In genomic region chr4:37767019-37767418, GRCh38 we compare ENCODE assay signal across 14 cellular contexts. TPM values are rescaled to one million over a fixed set of nuclear protein-coding genes. Genes with fewer than 3 reads are reported as not detected.
DNase-seq lines count a peak whose midpoint lies in the region; ATAC-seq and TF ChIP-seq lines count a peak whose summit lies in the region.
"Had no signal": no experiment of that assay in that cellular context is flagged by ENCODE, and none has a peak within 500 bp of the region (broad histone marks: within the 10 kb centered on the region; RNA-seq: fewer than 3 reads in every experiment).

No MANE protein-coding gene starts in this region.

- CTCF ChIA-PET in RWPE1 (lab: Yijun Ruan, JAX): interaction anchor here (1.1 to 1.5 kb wide), 2 partner anchors 35 to 332 kb away, joined by 3 to 4 read pairs; no protein-coding TSS in a partner anchor

- H3K27ac Mint-ChIP-seq in activated T-cell treated with anti-CD3 and anti-CD28 coated beads, Interleukin-2, amount 50 U/mL, for 72 hours: no peak overlapping the region
- no peak overlapping the region for H3K27ac Mint-ChIP-seq in activated T-cell treated with anti-CD3 and anti-CD28 coated beads, Interleukin-2, amount 50 U/mL, for 24 hours
- H3K27ac Mint-ChIP-seq in nephron: peak overlapping the region in 2 of 3 experiments; percentile 68 to 70
- H3K27ac Mint-ChIP-seq: B cell; CD8-positive, alpha-beta T cell had no signal

- TF ChIP-seq CTCF in HL-60 (IDR thresholded peaks at IDR 0.05; ENCODE audit: insufficient read depth, low read length) (no peak), RWPE1 (conservative IDR thresholded peaks at IDR 0.05; ENCODE audit: low read depth) (no peak), nephron (IDR thresholded peaks at IDR 0.05; ENCODE audit: unreplicated experiment in 3 of 3) (no peak)

- no peaks in the 10 kb centered on the region for H3K27me3 Mint-ChIP-seq in activated T-cell treated with anti-CD3 and anti-CD28 coated beads, Interleukin-2, amount 50 U/mL, for 72 hours (ENCODE audit: low read depth)
- no peaks in the 10 kb centered on the region for H3K27me3 Mint-ChIP-seq in activated T-cell treated with anti-CD3 and anti-CD28 coated beads, Interleukin-2, amount 50 U/mL, for 24 hours
- no peaks in the 10 kb centered on the region for H3K27me3 Mint-ChIP-seq in nephron (ENCODE audit: low read depth)
- H3K27me3 Mint-ChIP-seq: B cell had no signal

- H3K4me3 ChIP-seq in HL-60 (replicated peaks; ENCODE audit: insufficient read depth, low read length): no peak overlapping the region
- H3K4me3 ChIP-seq: BLaER1 treated with 17β-estradiol and CSF1 and Interleukin-3, amounts not matched to agents 10 nM and 100 nM; GM23248; HAP-1 had no signal

- H3K27ac ChIP-seq in HL-60 (replicated peaks) (peak overlapping the region; percentile 53), RWPE1 (peak overlapping the region; percentile 66)
- H3K27ac ChIP-seq: BLaER1 treated with 17β-estradiol and CSF1 and Interleukin-3, amounts not matched to agents 10 nM and 100 nM; GM23248 had no signal

- POLR2A ChIA-PET in RWPE1 (lab: Yijun Ruan, JAX; ENCODE audit: low non-redundant PET): no interaction called here

- no peak overlapping the region for H3K4me3 Mint-ChIP-seq in activated T-cell treated with anti-CD3 and anti-CD28 coated beads, Interleukin-2, amount 50 U/mL, for 72 hours
- no peak overlapping the region for H3K4me3 Mint-ChIP-seq in activated T-cell treated with anti-CD3 and anti-CD28 coated beads, Interleukin-2, amount 50 U/mL, for 24 hours
- no peak overlapping the region for H3K4me3 Mint-ChIP-seq in nephron
- H3K4me3 Mint-ChIP-seq: B cell; CD8-positive, alpha-beta T cell had no signal

- ATAC-seq in activated T-cell treated with anti-CD3 and anti-CD28 coated beads, Interleukin-2, amount 50 U/mL, for 72 hours (replicated peaks in 1 of 2): peak; percentile 53 to 58
- ATAC-seq: CD8-positive, alpha-beta T cell had no signal

- peaks cover 29% of the 10 kb centered on the region for H3K4me1 Mint-ChIP-seq in activated T-cell treated with anti-CD3 and anti-CD28 coated beads, Interleukin-2, amount 50 U/mL, for 72 hours (ENCODE audit: low read depth)
- H3K4me1 Mint-ChIP-seq in activated T-cell treated with anti-CD3 and anti-CD28 coated beads, Interleukin-2, amount 50 U/mL, for 24 hours (ENCODE audit: low read depth): peaks cover 22% of the 10 kb centered on the region
- H3K4me1 Mint-ChIP-seq in nephron: peaks cover 12% of the 10 kb centered on the region

- peak in 1 of 2 donors; percentile 5 for DNase-seq in activated T-cell treated with anti-CD3 and anti-CD28 coated beads, Interleukin-2, amount 50 U/mL, for 72 hours
- DNase-seq in activated T-cell treated with anti-CD3 and anti-CD28 coated beads, Interleukin-2, amount 50 U/mL, for 24 hours: no peak
- no peak for DNase-seq in HL-60 (ENCODE audit: low read depth in 1 of 2, low spot score in 1 of 2)
- DNase-seq in RWPE1 (ENCODE audit: low spot score): no peak
- DNase-seq in effector CD8-positive, alpha-beta T cell (lab: John Stamatoyannopoulos, UW): no peak
- no peak for DNase-seq in cortex of kidney (lab: John Stamatoyannopoulos, UW)
- no peak for DNase-seq in cardiac septum (ENCODE audit: low spot score)
- DNase-seq: 8988T; CD8-positive, alpha-beta T cell had no signal

- peaks cover 0 to 1% of the 10 kb centered on the region in 2 donors for H3K9me3 Mint-ChIP-seq in activated T-cell treated with anti-CD3 and anti-CD28 coated beads, Interleukin-2, amount 50 U/mL, for 72 hours
- no peaks in the 10 kb centered on the region for H3K9me3 Mint-ChIP-seq in activated T-cell treated with anti-CD3 and anti-CD28 coated beads, Interleukin-2, amount 50 U/mL, for 24 hours
- no peaks in the 10 kb centered on the region for H3K9me3 Mint-ChIP-seq in nephron
- H3K9me3 Mint-ChIP-seq: CD8-positive, alpha-beta T cell had no signal

- no peaks in the 10 kb centered on the region for H3K27me3 ChIP-seq in HL-60 (ENCODE audit: insufficient read depth, poor library complexity, severe bottlenecking)
- H3K27me3 ChIP-seq: BLaER1 treated with 17β-estradiol and CSF1 and Interleukin-3, amounts not matched to agents 10 nM and 100 nM had no signal

- no peaks in the 10 kb centered on the region for H3K36me3 Mint-ChIP-seq in activated T-cell treated with anti-CD3 and anti-CD28 coated beads, Interleukin-2, amount 50 U/mL, for 72 hours (ENCODE audit: insufficient read depth in 2 of 2)
- no peaks in the 10 kb centered on the region for H3K36me3 Mint-ChIP-seq in activated T-cell treated with anti-CD3 and anti-CD28 coated beads, Interleukin-2, amount 50 U/mL, for 24 hours (ENCODE audit: low read depth)
- no peaks in the 10 kb centered on the region for H3K36me3 Mint-ChIP-seq in nephron (ENCODE audit: low read depth)
- H3K36me3 Mint-ChIP-seq: CD8-positive, alpha-beta T cell had no signal

- intact Hi-C loops in cardiac septum (cut with DNase I): no loop called here

RNA-seq across cellular contexts. Expression of gene PGM2, which starts 59.5 kb away (rescaled TPM):
- 10 to 100 TPM; 40.2 to 41.5 TPM for total RNA-seq in activated T-cell treated with anti-CD3 and anti-CD28 coated beads, Interleukin-2, amount 50 U/mL, for 72 hours
- total RNA-seq in cardiac septum: 9.5 TPM

Comparison
In these comparisons a context has a peak if more than half of its experiments do, and no peak if none do; other contexts are left out.
1. H3K27ac Mint-ChIP-seq: peak in nephron (2 of 3); none in activated T-cell treated with anti-CD3 and anti-CD28 coated beads, Interleukin-2, amount 50 U/mL, for 72 hours (single experiment) and activated T-cell treated with anti-CD3 and anti-CD28 coated beads, Interleukin-2, amount 50 U/mL, for 24 hours (single experiment).